Comparison of ENCODE assay signal across 27 cellular contexts in genomic region chr2:232387451-232388171, GRCh38. TPM values are rescaled to one million over a fixed set of nuclear protein-coding genes. Genes with fewer than 3 reads are reported as not detected.
DNase-seq lines count a peak whose midpoint lies in the region; ATAC-seq and TF ChIP-seq lines count a peak whose summit lies in the region.
"Had no signal": no experiment of that assay in that cellular context is flagged by ENCODE, and none has a peak within 500 bp of the region (broad histone marks: within the 10 kb centered on the region; RNA-seq: fewer than 3 reads in every experiment).

No MANE protein-coding gene starts in this region.

- H3K36me3 ChIP-seq in SK-N-MC (ENCODE audit: insufficient read depth, low read length) (no peaks in the 10 kb centered on the region), lung (ENCODE audit: control insufficient read depth in 2 of 2, insufficient read depth in 2 of 2, low read length in 2 of 2) (no peaks in the 10 kb centered on the region), testis (ENCODE audit: low read depth, missing control alignments) (no peaks in the 10 kb centered on the region)
- no peaks in the 10 kb centered on the region for H3K36me3 ChIP-seq in effector memory CD4-positive, alpha-beta T cell (ENCODE audit: control insufficient read depth, insufficient read depth, low read length)
- H3K36me3 ChIP-seq: esophagus muscularis mucosa, right atrium auricular region, tibial nerve had no signal

- no peak overlapping the region for H3K4me3 Mint-ChIP-seq in activated T-cell treated with anti-CD3 and anti-CD28 coated beads, Interleukin-2, amount 50 U/mL, for 24 hours
- H3K4me3 Mint-ChIP-seq: activated CD8-positive, alpha-beta memory T cell treated with anti-CD3 and anti-CD28 coated beads, Interleukin-2, amount 10 ng/mL, durations not matched to agents 7 days and 5 days; activated naive CD8-positive, alpha-beta T cell treated with anti-CD3 and anti-CD28 coated beads, Interleukin-2, amount 50 U/mL, for 24 hours had no signal

- no peak overlapping the region for H3K27ac ChIP-seq in SK-N-MC
- peak overlapping the region in 1 of 2 donors; percentile 46 for H3K27ac ChIP-seq in lung (ENCODE audit: low read depth in 1 of 2, low read length in 1 of 2)
- no peak overlapping the region for H3K27ac ChIP-seq in testis
- no peak overlapping the region for H3K27ac ChIP-seq in effector memory CD4-positive, alpha-beta T cell (ENCODE audit: insufficient read depth, low read length, poor library complexity, severe bottlenecking)
- H3K27ac ChIP-seq: esophagus muscularis mucosa, right atrium auricular region, tibial nerve had no signal

- H3K4me1 Mint-ChIP-seq in activated T-cell treated with anti-CD3 and anti-CD28 coated beads, Interleukin-2, amount 50 U/mL, for 24 hours (ENCODE audit: low read depth): no peaks in the 10 kb centered on the region
- H3K4me1 Mint-ChIP-seq: activated CD8-positive, alpha-beta memory T cell treated with anti-CD3 and anti-CD28 coated beads, Interleukin-2, amount 10 ng/mL, durations not matched to agents 7 days and 5 days; activated naive CD8-positive, alpha-beta T cell treated with anti-CD3 and anti-CD28 coated beads, Interleukin-2, amount 50 U/mL, for 24 hours had no signal

- ATAC-seq in esophagus mucosa (peak; percentile 32), lung (ENCODE audit: insufficient read depth, low FRiP score) (no peak), GM19023 (IDR thresholded peaks at IDR 0.05; ENCODE audit: unreplicated experiment) (no peak)
- ATAC-seq: activated CD8-positive, alpha-beta memory T cell treated with anti-CD3 and anti-CD28 coated beads, Interleukin-2, amount 10 ng/mL, durations not matched to agents 7 days and 5 days; activated naive CD8-positive, alpha-beta T cell treated with anti-CD3 and anti-CD28 coated beads, Interleukin-2, amount 50 U/mL, for 24 hours had no signal

- H3K4me3 ChIP-seq in SK-N-MC (peak overlapping the region; percentile 70), lung (peak overlapping the region; percentile 1), testis (peak overlapping the region; percentile 0 to 38)
- no peak overlapping the region for H3K4me3 ChIP-seq in effector memory CD4-positive, alpha-beta T cell (ENCODE audit: insufficient read depth, low read depth, low read length, poor library complexity, severe bottlenecking)
- H3K4me3 ChIP-seq: right atrium auricular region, tibial nerve had no signal

- H3K9ac ChIP-seq in SK-N-MC (ENCODE audit: insufficient read length): no peak overlapping the region

- no peak overlapping the region for H3K27ac Mint-ChIP-seq in activated T-cell treated with anti-CD3 and anti-CD28 coated beads, Interleukin-2, amount 50 U/mL, for 24 hours
- H3K27ac Mint-ChIP-seq: activated CD8-positive, alpha-beta memory T cell treated with anti-CD3 and anti-CD28 coated beads, Interleukin-2, amount 10 ng/mL, durations not matched to agents 7 days and 5 days; activated naive CD8-positive, alpha-beta T cell treated with anti-CD3 and anti-CD28 coated beads, Interleukin-2, amount 50 U/mL, for 24 hours; stimulated activated naive B cell treated with anti-CD40 and anti-IgM and Interleukin-4, amounts not matched to agents 10 μg/mL and 1 μg/mL and 100 μg/mL, for 72 hours had no signal

- peaks cover 62% of the 10 kb centered on the region for H3K27me3 Mint-ChIP-seq in activated T-cell treated with anti-CD3 and anti-CD28 coated beads, Interleukin-2, amount 50 U/mL, for 24 hours

- H3K9me3 ChIP-seq in SK-N-MC (ENCODE audit: low read depth, low read length) (no peaks in the 10 kb centered on the region), lung (ENCODE audit: control insufficient read depth in 2 of 2, insufficient read depth in 1 of 2, low read length in 1 of 2) (peaks cover 0 to 2% of the 10 kb centered on the region in 2 donors), testis (no peaks in the 10 kb centered on the region)
- H3K9me3 ChIP-seq in effector memory CD4-positive, alpha-beta T cell (ENCODE audit: control insufficient read depth, low read length): no peaks in the 10 kb centered on the region
- H3K9me3 ChIP-seq: esophagus muscularis mucosa, right atrium auricular region, tibial nerve had no signal

- intact Hi-C loops in testis (cut with DNase I; ENCODE audit: low total_unique reads): no loop called here

- 34 to 65% methylated on average over 45 to 50 of the region's 50 CpGs for WGBS in lung, 2 donors
- WGBS in testis, 2 donors: 16 to 18% methylated on average over 18 to 50 of the region's 50 CpGs

- no peaks in the 10 kb centered on the region for H3K36me3 Mint-ChIP-seq in activated T-cell treated with anti-CD3 and anti-CD28 coated beads, Interleukin-2, amount 50 U/mL, for 24 hours (ENCODE audit: low read depth)
- H3K36me3 Mint-ChIP-seq: activated CD8-positive, alpha-beta memory T cell treated with anti-CD3 and anti-CD28 coated beads, Interleukin-2, amount 10 ng/mL, durations not matched to agents 7 days and 5 days had no signal

- H3K9me3 Mint-ChIP-seq in activated T-cell treated with anti-CD3 and anti-CD28 coated beads, Interleukin-2, amount 50 U/mL, for 24 hours: no peaks in the 10 kb centered on the region
- H3K9me3 Mint-ChIP-seq: activated naive CD8-positive, alpha-beta T cell treated with anti-CD3 and anti-CD28 coated beads, Interleukin-2, amount 50 U/mL, for 24 hours had no signal

- H3K4me1 ChIP-seq in lung (ENCODE audit: control insufficient read depth in 2 of 2, insufficient read depth in 2 of 2, low read length in 2 of 2) (no peaks in the 10 kb centered on the region), testis (peaks cover 7% of the 10 kb centered on the region)
- no peaks in the 10 kb centered on the region for H3K4me1 ChIP-seq in effector memory CD4-positive, alpha-beta T cell (ENCODE audit: control insufficient read depth, insufficient read depth, low read length, poor library complexity, severe bottlenecking)

- no peak for DNase-seq in SK-N-MC (ENCODE audit: low read depth, low spot score)
- no peak for DNase-seq in lung (ENCODE audit: low spot score)
- no peak for DNase-seq in testis
- DNase-seq in effector memory CD4-positive, alpha-beta T cell: no peak
- no peak for DNase-seq in activated T-cell treated with anti-CD3 and anti-CD28 coated beads, Interleukin-2, amount 50 U/mL, for 24 hours
- DNase-seq: activated CD4-positive, alpha-beta T cell treated with anti-CD3 and anti-CD28 coated beads for 48 hours; activated CD8-positive, alpha-beta memory T cell treated with anti-CD3 and anti-CD28 coated beads, Interleukin-2, amount 10 ng/mL, durations not matched to agents 7 days and 5 days; activated naive CD8-positive, alpha-beta T cell treated with anti-CD3 and anti-CD28 coated beads, Interleukin-2, amount 50 U/mL, for 24 hours; COR-L47; Kasumi-1; NCI-H1092; NCI-H2029 treated with DMSO at 0.1 percent for 48 hours; nucleus accumbens; RPMI8226; stimulated activated naive B cell treated with anti-CD40 and anti-IgM and Interleukin-4, amounts not matched to agents 10 μg/mL and 1 μg/mL and 100 μg/mL, for 72 hours had no signal

- H3K27me3 ChIP-seq in lung (ENCODE audit: control insufficient read depth, insufficient read depth) (no peaks in the 10 kb centered on the region), testis (no peaks in the 10 kb centered on the region)
- peaks cover 5% of the 10 kb centered on the region for H3K27me3 ChIP-seq in effector memory CD4-positive, alpha-beta T cell (replicated peaks; ENCODE audit: control insufficient read depth, insufficient read depth, low read length, poor library complexity, severe bottlenecking)

- TF ChIP-seq POLR2A in testis (IDR thresholded peaks at IDR 0.05): no peak

- TF ChIP-seq CTCF in lung (IDR thresholded peaks at IDR 0.05; ENCODE audit: control extremely low read depth, extremely low read depth) (no peak), testis (IDR thresholded peaks at IDR 0.05) (no peak)

RNA-seq across cellular contexts. Expression of gene ALPP, which starts 9.1 kb away (rescaled TPM):
- total RNA-seq in esophagus mucosa: not detected
- 10 to 100 TPM in 1 of 2 donors, 1 to 10 TPM in 1; 7.0 to 25.8 TPM for total RNA-seq in lung
- polyA plus RNA-seq in lung: 10 to 100 TPM in 1 of 2 donors, 1 to 10 TPM in 1; 7.4 to 15.5 TPM
- under 1 TPM; 0.25 to 0.87 TPM for total RNA-seq in testis
- polyA plus RNA-seq in testis (ENCODE audit: insufficient read depth, low read depth, low replicate concordance): not detected
- total RNA-seq: activated CD8-positive, alpha-beta memory T cell treated with anti-CD3 and anti-CD28 coated beads, Interleukin-2, amount 10 ng/mL, durations not matched to agents 7 days and 5 days; bronchial epithelial cell; Daoy; dermis microvascular lymphatic vessel endothelial cell; glomerular endothelial cell; kidney epithelial cell; mononuclear cell; right atrium auricular region; tibial nerve had no signal

RNA-seq across cellular contexts. Expression of gene ALPG, which starts 19.0 kb away (rescaled TPM):
- total RNA-seq in esophagus mucosa: not detected
- 1 to 10 TPM; 1.0 to 1.2 TPM for total RNA-seq in lung
- under 1 TPM; 0.14 to 0.76 TPM for polyA plus RNA-seq in lung
- 1 to 10 TPM in 1 of 2 donors, under 1 TPM in 1; 0.93 to 1.0 TPM for total RNA-seq in testis
- 0.44 TPM for polyA plus RNA-seq in testis (ENCODE audit: insufficient read depth, low read depth, low replicate concordance)
- total RNA-seq: activated CD8-positive, alpha-beta memory T cell treated with anti-CD3 and anti-CD28 coated beads, Interleukin-2, amount 10 ng/mL, durations not matched to agents 7 days and 5 days; bronchial epithelial cell; Daoy; dermis microvascular lymphatic vessel endothelial cell; esophagus muscularis mucosa; glomerular endothelial cell; HT-29; kidney epithelial cell; mononuclear cell; right atrium auricular region; tibial nerve had no signal
